In genomic region chr6:17169701-17170100, GRCh38 we compare ENCODE assay signal across 23 cellular contexts.
"Had no signal": no experiment of that assay in that cellular context is flagged by ENCODE, and none has a peak within 500 bp of the region (broad histone marks: within the 10 kb centered on the region; RNA-seq: fewer than 3 reads in every experiment).

No MANE protein-coding gene starts in this region.

- ATAC-seq: left ventricle myocardium superior; lower lobe of right lung; sciatic nerve; stimulated activated naive B cell treated with anti-CD40 and anti-IgM and Interleukin-4, amounts not matched to agents 10 μg/mL and 1 μg/mL and 100 μg/mL, for 72 hours; stimulated activated naive CD8-positive, alpha-beta T cell treated with anti-CD3 and anti-CD28 coated beads, Interleukin-15, amount 100 ng/mL, for 72 hours; upper lobe of right lung had no signal

- H3K27ac Mint-ChIP-seq: naive B cell; natural killer cell treated with Interleukin-12 subunit alpha and Interleukin-12 subunit beta and Interleukin-15 and Interleukin-18, amount 100 ng/mL, for 72 hours; neural progenitor cell; stimulated activated naive B cell treated with anti-CD40 and anti-IgM and Interleukin-4, amounts not matched to agents 10 μg/mL and 1 μg/mL and 100 μg/mL, for 72 hours; stimulated activated naive CD8-positive, alpha-beta T cell treated with anti-CD3 and anti-CD28 coated beads, Interleukin-15, amount 100 ng/mL, for 72 hours had no signal

- H3K27ac ChIP-seq: coronary artery, esophagus muscularis mucosa, lower lobe of right lung, neural progenitor cell, parathyroid adenoma, suprapubic skin, transverse colon, upper lobe of right lung, uterus had no signal

- H3K4me3 ChIP-seq: coronary artery, esophagus muscularis mucosa, lower lobe of right lung, neural progenitor cell, suprapubic skin, transverse colon, upper lobe of right lung, uterus had no signal

- H3K9me3 Mint-ChIP-seq: central memory CD8-positive, alpha-beta T cell; natural killer cell treated with Interleukin-12 subunit alpha and Interleukin-12 subunit beta and Interleukin-15 and Interleukin-18, amount 100 ng/mL, for 72 hours; neural progenitor cell; stimulated activated naive B cell treated with anti-CD40 and anti-IgM and Interleukin-4, amounts not matched to agents 10 μg/mL and 1 μg/mL and 100 μg/mL, for 72 hours; stimulated activated naive CD8-positive, alpha-beta T cell treated with anti-CD3 and anti-CD28 coated beads, Interleukin-15, amount 100 ng/mL, for 72 hours had no signal

- H3K36me3 ChIP-seq: esophagus muscularis mucosa, lower lobe of right lung, neural progenitor cell, suprapubic skin, transverse colon, upper lobe of right lung, uterus had no signal

- H3K4me1 Mint-ChIP-seq: central memory CD8-positive, alpha-beta T cell; naive B cell; stimulated activated naive B cell treated with anti-CD40 and anti-IgM and Interleukin-4, amounts not matched to agents 10 μg/mL and 1 μg/mL and 100 μg/mL, for 72 hours; stimulated activated naive CD8-positive, alpha-beta T cell treated with anti-CD3 and anti-CD28 coated beads, Interleukin-15, amount 100 ng/mL, for 72 hours had no signal

- H3K4me3 Mint-ChIP-seq: central memory CD8-positive, alpha-beta T cell; natural killer cell treated with Interleukin-12 subunit alpha and Interleukin-12 subunit beta and Interleukin-15 and Interleukin-18, amount 100 ng/mL, for 72 hours; neural progenitor cell; stimulated activated naive B cell treated with anti-CD40 and anti-IgM and Interleukin-4, amounts not matched to agents 10 μg/mL and 1 μg/mL and 100 μg/mL, for 72 hours; stimulated activated naive CD8-positive, alpha-beta T cell treated with anti-CD3 and anti-CD28 coated beads, Interleukin-15, amount 100 ng/mL, for 72 hours had no signal

- H3K27me3 ChIP-seq: esophagus muscularis mucosa, neural progenitor cell, suprapubic skin, transverse colon, upper lobe of right lung, uterus had no signal

- H3K4me1 ChIP-seq: esophagus muscularis mucosa, lower lobe of right lung, neural progenitor cell, parathyroid adenoma, suprapubic skin, transverse colon, upper lobe of right lung, uterus had no signal

- H3K36me3 Mint-ChIP-seq: naive B cell; natural killer cell treated with Interleukin-12 subunit alpha and Interleukin-12 subunit beta and Interleukin-15 and Interleukin-18, amount 100 ng/mL, for 72 hours; neural progenitor cell; stimulated activated naive B cell treated with anti-CD40 and anti-IgM and Interleukin-4, amounts not matched to agents 10 μg/mL and 1 μg/mL and 100 μg/mL, for 72 hours had no signal

- DNase-seq: dermis blood vessel endothelial cell; effector memory CD4-positive, alpha-beta T cell; foreskin melanocyte; left ventricle myocardium superior; lower lobe of right lung; naive B cell; retina; small intestine; stimulated activated CD4-positive, alpha-beta T cell treated with anti-CD3 and anti-CD28 coated beads, Interleukin-15, amount 100 ng/mL, for 24 hours; stimulated activated CD4-positive, alpha-beta T cell treated with anti-CD3 and anti-CD28 coated beads, Interleukin-2, amount 100 ng/mL, for 48 hours; stimulated activated naive B cell treated with anti-CD40 and anti-IgM and Interleukin-4, amounts not matched to agents 10 μg/mL and 1 μg/mL and 100 μg/mL, for 72 hours; stimulated activated naive CD8-positive, alpha-beta T cell treated with anti-CD3 and anti-CD28 coated beads, Interleukin-15, amount 100 ng/mL, for 72 hours; transverse colon; upper lobe of right lung; uterus had no signal

- H3K9ac ChIP-seq: neural progenitor cell, parathyroid adenoma had no signal

- H3K27me3 Mint-ChIP-seq: stimulated activated naive CD8-positive, alpha-beta T cell treated with anti-CD3 and anti-CD28 coated beads, Interleukin-15, amount 100 ng/mL, for 72 hours had no signal

- H3K9me3 ChIP-seq: esophagus muscularis mucosa, lower lobe of right lung, suprapubic skin, transverse colon, upper lobe of right lung, uterus had no signal
